In the genomic region with DNA sequence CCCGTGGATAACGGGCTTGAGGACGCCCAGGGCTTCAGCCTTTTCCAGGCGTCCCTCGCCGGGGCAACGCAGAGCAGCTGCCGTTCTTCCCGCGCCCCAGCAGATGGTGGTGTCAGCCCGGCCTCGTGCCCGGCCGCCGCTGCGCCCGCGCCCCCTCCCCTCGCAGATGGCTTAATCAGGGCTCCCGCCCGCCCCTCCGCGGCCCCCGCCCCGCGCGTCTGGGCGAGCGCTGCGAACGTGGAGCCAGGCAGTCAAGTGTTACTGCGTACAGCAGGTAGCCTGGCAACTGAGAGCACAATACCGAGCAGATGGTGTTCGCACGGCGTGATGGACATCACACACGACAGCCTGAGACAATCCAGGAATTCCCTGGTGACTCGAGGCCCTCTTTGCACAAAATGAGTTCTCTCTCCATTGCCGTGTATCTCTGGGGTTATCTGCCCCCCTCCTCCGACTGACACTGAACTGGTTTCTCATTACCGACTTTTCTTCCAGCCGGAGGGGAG, we compare ENCODE assay signal across 8 cellular contexts.
DNase-seq lines count a peak whose midpoint lies in the region; ATAC-seq and TF ChIP-seq lines count a peak whose summit lies in the region.

No MANE protein-coding gene starts in this region.

- H3K4me3 Mint-ChIP-seq in endodermal cell = peak overlapping the region; percentile 57
- H3K4me3 Mint-ChIP-seq in memory B cell = peak overlapping the region; percentile 60

- H3K9ac ChIP-seq in endodermal cell (ENCODE audit: extremely low read depth, low read length, poor library complexity, severe bottlenecking) = peak overlapping the region; percentile 78

- peaks cover 34% of the 10 kb centered on the region for H3K4me1 ChIP-seq in endodermal cell (ENCODE audit: control insufficient read depth, insufficient read depth, low read length)

- no peak for TF ChIP-seq POLR2A in GM18505 (IDR thresholded peaks at IDR 0.05; ENCODE audit: borderline replicate concordance, extremely low read depth, insufficient read depth, insufficient read length)

- peak; percentile 92 for TF ChIP-seq CTCF in endodermal cell (conservative IDR thresholded peaks at IDR 0.05)

- H3K27me3 ChIP-seq in endodermal cell (ENCODE audit: control insufficient read depth, insufficient read depth, low read length, poor library complexity, severe bottlenecking) = no peaks in the 10 kb centered on the region

- DNase-seq in NCI-H748 treated with DMSO at 0.1 percent for 48 hours (lab: John Stamatoyannopoulos, UW) (peak; percentile 77), endodermal cell (peak; percentile 95), memory B cell (ENCODE audit: low spot score in 2 of 2) (peak; percentile 54 to 56)
- DNase-seq in activated CD8-positive, alpha-beta memory T cell treated with anti-CD3 and anti-CD28 coated beads, Interleukin-2, amount 50 U/mL, for 1 hour (ENCODE audit: extremely low read depth) = peak; percentile 1
- peak; percentile 10 for DNase-seq in stimulated activated CD8-positive, alpha-beta memory T cell treated with anti-CD3 and anti-CD28 coated beads, Interleukin-12 subunit alpha, Interleukin-12 subunit beta, amount 100 ng/mL, for 1 hour (ENCODE audit: low read depth)

- ATAC-seq in GM18505 (IDR thresholded peaks at IDR 0.05; ENCODE audit: unreplicated experiment) (peak; percentile 81), HG03460 (IDR thresholded peaks at IDR 0.05; ENCODE audit: unreplicated experiment) (peak; percentile 73), memory B cell (ENCODE audit: low read depth) (peak; percentile 81), GM21423 (IDR thresholded peaks at IDR 0.05; ENCODE audit: unreplicated experiment) (no peak)

- H3K36me3 Mint-ChIP-seq in endodermal cell (ENCODE audit: low read depth) = peaks cover 11% of the 10 kb centered on the region
- H3K36me3 Mint-ChIP-seq in memory B cell = no peaks in the 10 kb centered on the region

- H3K4me1 Mint-ChIP-seq in endodermal cell (peaks cover 41% of the 10 kb centered on the region), memory B cell (peaks cover 9% of the 10 kb centered on the region)

- H3K27ac Mint-ChIP-seq in endodermal cell (peak overlapping the region; percentile 91), memory B cell (peak overlapping the region; percentile 75)

- WGBS in endodermal cell (ENCODE audit: insufficient coverage in 1 of 2, insufficient read length in 1 of 2), 2 experiments = 0 to 2% methylated on average over 16 to 42 of the region's 42 CpGs

- H3K27me3 Mint-ChIP-seq in endodermal cell (ENCODE audit: insufficient read depth) = no peaks in the 10 kb centered on the region
- peaks cover 23% of the 10 kb centered on the region for H3K27me3 Mint-ChIP-seq in memory B cell

- H3K9me3 ChIP-seq in endodermal cell (ENCODE audit: control insufficient read depth, low read length) = no peaks in the 10 kb centered on the region

- H3K36me3 ChIP-seq in endodermal cell (ENCODE audit: control insufficient read depth, insufficient read depth, low read length) = peaks cover 9% of the 10 kb centered on the region

- H3K27ac ChIP-seq in endodermal cell (ENCODE audit: low read depth, low read length) = peak overlapping the region; percentile 98

- peak overlapping the region; percentile 71 for H3K4me3 ChIP-seq in endodermal cell (ENCODE audit: low read length)

- H3K9me3 Mint-ChIP-seq in endodermal cell = no peaks in the 10 kb centered on the region
- H3K9me3 Mint-ChIP-seq in memory B cell = no peaks in the 10 kb centered on the region

Comparison
In these comparisons a context has a peak if more than half of its experiments do, and no peak if none do; other contexts are left out.
1. DNase-seq: peak in every context shown above with its lines; median percentile 95 in endodermal cell; 77 in NCI-H748 treated with DMSO at 0.1 percent for 48 hours; 55 in memory B cell; 10 in stimulated activated CD8-positive, alpha-beta memory T cell treated with anti-CD3 and anti-CD28 coated beads, Interleukin-12 subunit alpha, Interleukin-12 subunit beta, amount 100 ng/mL, for 1 hour; 1 in activated CD8-positive, alpha-beta memory T cell treated with anti-CD3 and anti-CD28 coated beads, Interleukin-2, amount 50 U/mL, for 1 hour.